8 cellular contexts compared by ENCODE assay signal in the genomic region with DNA sequence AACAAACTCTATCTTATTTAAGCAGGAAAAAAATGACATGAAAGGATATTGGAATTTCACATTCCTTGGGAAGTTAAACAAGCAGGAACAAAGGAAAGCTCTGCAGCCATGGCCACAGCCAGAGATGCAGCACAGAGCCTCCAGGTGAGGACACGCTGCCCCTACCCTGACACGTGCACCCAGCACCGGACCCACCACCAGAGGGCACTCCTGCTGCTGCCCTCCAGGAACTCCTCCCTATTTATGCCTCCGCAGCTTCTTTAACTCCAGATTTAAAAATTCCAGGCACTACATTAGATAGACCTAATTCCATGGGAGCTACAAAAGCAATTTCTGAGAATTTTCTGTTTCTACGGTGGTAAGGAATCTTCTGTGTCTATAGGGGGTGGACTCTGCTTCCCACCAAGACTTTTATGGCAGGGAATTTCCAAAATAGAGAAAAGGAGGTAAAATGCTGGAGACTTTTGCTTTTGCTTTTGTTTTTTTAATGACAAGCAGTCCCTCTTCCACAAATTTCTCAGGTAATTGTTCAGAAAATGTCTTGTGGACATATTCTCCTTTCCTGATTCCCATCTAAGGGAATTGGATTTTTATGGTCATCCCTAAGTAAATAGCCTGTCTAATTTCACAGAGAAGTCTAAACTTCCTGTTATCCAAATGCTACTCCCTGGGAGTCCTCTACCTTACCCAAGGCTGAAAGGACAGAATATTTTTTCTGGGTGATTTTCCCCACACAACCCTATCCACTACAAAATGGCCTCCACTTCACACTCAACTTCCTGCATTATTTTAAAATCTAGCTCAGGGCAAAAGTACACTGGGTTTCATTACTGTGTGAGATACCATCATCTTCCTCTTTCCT.
DNase-seq lines count a peak whose midpoint lies in the region; TF ChIP-seq lines count a peak whose summit lies in the region.

No MANE protein-coding gene starts in this region.

- DNase-seq in CD1c-positive myeloid dendritic cell (ENCODE audit: extremely low spot score): peak; percentile 42
- DNase-seq in GM19240 (ENCODE audit: insufficient read length, low spot score): peak; percentile 21
- peak; percentile 28 for DNase-seq in Jurkat, Clone E6-1 (ENCODE audit: low read depth, low spot score)
- DNase-seq in T-helper 22 cell (ENCODE audit: low read depth): peak; percentile 1
- peak; percentile 2 for DNase-seq in astrocyte of the spinal cord (ENCODE audit: low read depth, low spot score)
- no peak for DNase-seq in kidney epithelial cell (ENCODE audit: low read depth)
- peak; percentile 18 for DNase-seq in stimulated activated CD8-positive, alpha-beta memory T cell treated with anti-CD3 and anti-CD28 coated beads, Interleukin-15, amount 100 ng/mL, for 24 hours (ENCODE audit: low read depth)
- no peak for DNase-seq in GOT3 (lab: John Stamatoyannopoulos, UW)

- H3K36me3 ChIP-seq in kidney epithelial cell (ENCODE audit: control insufficient read depth, insufficient read depth, low read length): no peaks in the 10 kb centered on the region

- no peaks in the 10 kb centered on the region for H3K27me3 ChIP-seq in kidney epithelial cell (ENCODE audit: control insufficient read depth, insufficient read depth, low read length)

- in situ Hi-C loops in astrocyte of the spinal cord (cut with HindIII; ENCODE audit: low sequenced_read_pairs): no loop called here

- peak; percentile 49 for TF ChIP-seq CTCF in astrocyte of the spinal cord (IDR thresholded peaks at IDR 0.05; ENCODE audit: low read depth, low read length)
- TF ChIP-seq CTCF in kidney epithelial cell (IDR thresholded peaks at IDR 0.05; ENCODE audit: insufficient read depth, low read length, poor library complexity, severe bottlenecking): peak; percentile 57

- H3K4me3 ChIP-seq in Jurkat, Clone E6-1 (ENCODE audit: low read length): no peak overlapping the region
- H3K4me3 ChIP-seq in astrocyte of the spinal cord (ENCODE audit: low read depth, low read length) (no peak overlapping the region), kidney epithelial cell (ENCODE audit: low read depth, low read length) (no peak overlapping the region)

Comparison
In these comparisons a context has a peak if more than half of its experiments do, and no peak if none do; other contexts are left out.
1. DNase-seq: peak in CD1c-positive myeloid dendritic cell (single experiment), GM19240 (single experiment), Jurkat, Clone E6-1 (single experiment), T-helper 22 cell (single experiment), astrocyte of the spinal cord (single experiment) and stimulated activated CD8-positive, alpha-beta memory T cell treated with anti-CD3 and anti-CD28 coated beads, Interleukin-15, amount 100 ng/mL, for 24 hours (single experiment); none in kidney epithelial cell (single experiment) and GOT3 (single experiment).